29 cellular contexts compared by ENCODE assay signal in the genomic region with DNA sequence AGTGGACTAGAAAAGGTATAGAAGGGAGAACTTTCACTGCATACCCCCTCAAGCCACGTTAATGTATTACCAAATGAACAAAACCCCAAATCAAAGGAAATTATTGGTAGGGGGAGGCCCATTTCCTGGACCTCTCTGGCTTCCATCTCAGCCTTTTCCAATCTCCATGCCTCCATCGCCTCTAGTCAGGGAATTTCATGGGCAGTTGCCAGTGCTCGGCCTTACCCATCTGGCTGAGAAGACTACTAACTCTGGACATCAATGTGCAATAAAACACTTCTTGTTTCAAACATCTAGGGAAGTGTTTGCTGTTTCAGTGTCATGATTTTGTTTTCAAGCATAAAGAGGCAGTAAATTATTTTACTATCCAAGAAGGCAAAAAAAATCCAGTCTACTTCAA. TPM values are rescaled to one million over a fixed set of nuclear protein-coding genes. Genes with fewer than 3 reads are reported as not detected.
DNase-seq lines count a peak whose midpoint lies in the region; ATAC-seq and TF ChIP-seq lines count a peak whose summit lies in the region.
"Had no signal": no experiment of that assay in that cellular context is flagged by ENCODE, and none has a peak within 500 bp of the region (broad histone marks: within the 10 kb centered on the region; RNA-seq: fewer than 3 reads in every experiment).

No MANE protein-coding gene starts in this region.

- no peaks in the 10 kb centered on the region for H3K79me2 ChIP-seq in osteoblast (ENCODE audit: insufficient read depth, low read length)

- H3K4me2 ChIP-seq in osteoblast (ENCODE audit: insufficient read depth, low read length): no peak overlapping the region

- no peak for ATAC-seq in Right ventricle myocardium inferior
- ATAC-seq: left ventricle myocardium superior; natural killer cell treated with Interleukin-12 subunit alpha and Interleukin-12 subunit beta and Interleukin-15 and Interleukin-18, amount 100 ng/mL, for 72 hours had no signal

- TF ChIP-seq CTCF in right atrium auricular region (IDR thresholded peaks at IDR 0.05) (no peak), coronary artery (IDR thresholded peaks at IDR 0.05) (no peak), osteoblast (IDR thresholded peaks at IDR 0.05; ENCODE audit: extremely low read depth, low read depth, low read length) (no peak)

- no peak overlapping the region for H3K27ac ChIP-seq in right atrium auricular region
- H3K27ac ChIP-seq in coronary artery: peak overlapping the region; percentile 59 to 73
- peak overlapping the region; percentile 71 for H3K27ac ChIP-seq in osteoblast (ENCODE audit: low read depth, low read length)
- H3K27ac ChIP-seq: pancreas, SK-N-MC had no signal

- H2AFZ ChIP-seq in osteoblast (ENCODE audit: low read length): no peak overlapping the region

- peak; percentile 34 for DNase-seq in Right ventricle myocardium inferior (ENCODE audit: missing footprints)
- DNase-seq in right atrium auricular region (ENCODE audit: low spot score): no peak
- no peak for DNase-seq in coronary artery (ENCODE audit: low spot score)
- no peak for DNase-seq in osteoblast (ENCODE audit: insufficient read length, low spot score, missing footprints)
- DNase-seq in NCI-H1105 (lab: John Stamatoyannopoulos, UW): no peak
- DNase-seq in EL: no peak
- DNase-seq in superior temporal gyrus (ENCODE audit: extremely low spot score): no peak
- no peak for DNase-seq in HUDEP-2 (lab: John Stamatoyannopoulos, UW; ENCODE audit: unreplicated experiment in 76 of 76)
- DNase-seq: 8988T; activated effector memory CD4-positive, alpha-beta T cell treated with Interleukin-2 at 50 U/mL for 16 hours; activated T-cell treated with anti-CD3 and anti-CD28 coated beads for 4 hours; AML-193; CD4-positive, alpha-beta T cell; islet precursor cell; left ventricle myocardium superior; NCI-H1417 treated with DMSO at 0.1 percent for 48 hours; NCI-H2081; NCI-H774; pancreas; retina; stimulated activated CD4-positive, alpha-beta T cell treated with anti-CD3 and anti-CD28 coated beads, Interleukin-2, amount 100 ng/mL, for 48 hours; T-helper 2 cell had no signal

- H3K36me3 ChIP-seq in right atrium auricular region: peaks cover 15% of the 10 kb centered on the region
- H3K36me3 ChIP-seq in osteoblast (ENCODE audit: insufficient read depth, low read length): peaks cover 73% of the 10 kb centered on the region
- H3K36me3 ChIP-seq: HAP-1, pancreas had no signal

- H4K20me1 ChIP-seq in osteoblast (ENCODE audit: insufficient read depth, low read length): no peaks in the 10 kb centered on the region

- peaks cover 0 to 25% of the 10 kb centered on the region in 2 donors for H3K4me1 ChIP-seq in right atrium auricular region
- H3K4me1 ChIP-seq in osteoblast (ENCODE audit: insufficient read depth, low read length): peaks cover 14% of the 10 kb centered on the region
- H3K4me1 ChIP-seq: HAP-1, pancreas had no signal

- no peaks in the 10 kb centered on the region for H3K27me3 ChIP-seq in right atrium auricular region
- no peaks in the 10 kb centered on the region for H3K27me3 ChIP-seq in osteoblast (ENCODE audit: insufficient read depth, low read length)
- H3K27me3 ChIP-seq: pancreas had no signal

- intact Hi-C loops in Right ventricle myocardium inferior (cut with DNase I): no loop called here

- H3K4me3 ChIP-seq in right atrium auricular region (no peak overlapping the region), coronary artery (no peak overlapping the region), osteoblast (ENCODE audit: insufficient read depth, low read length) (no peak overlapping the region)
- H3K4me3 ChIP-seq: HAP-1, pancreas, SK-N-MC had no signal

- no peaks in the 10 kb centered on the region for H3K9me3 ChIP-seq in right atrium auricular region
- H3K9me3 ChIP-seq in osteoblast (ENCODE audit: low read depth, low read length): no peaks in the 10 kb centered on the region
- H3K9me3 ChIP-seq: HAP-1, pancreas had no signal

RNA-seq across cellular contexts. Expression of a gene that starts 14.8 kb away (rescaled TPM):
- total RNA-seq in Right ventricle myocardium inferior (not detected), right atrium auricular region (not detected), osteoblast (not detected in 2 replicates)
- total RNA-seq: CD4-positive, alpha-beta T cell; left ventricle myocardium superior; MCF 10A; natural killer cell treated with Interleukin-12 subunit alpha and Interleukin-12 subunit beta and Interleukin-15 and Interleukin-18, amount 100 ng/mL, for 72 hours; pancreas; RPMI7951; subcutaneous adipose tissue; urinary bladder had no signal

Comparison
In these comparisons a context has a peak if more than half of its experiments do, and no peak if none do; other contexts are left out.
1. H3K27ac ChIP-seq: peak in coronary artery (2 of 2) and osteoblast (single experiment); none in right atrium auricular region (0 of 2).